ENCODE assay signal across 27 cellular contexts in the genomic region with DNA sequence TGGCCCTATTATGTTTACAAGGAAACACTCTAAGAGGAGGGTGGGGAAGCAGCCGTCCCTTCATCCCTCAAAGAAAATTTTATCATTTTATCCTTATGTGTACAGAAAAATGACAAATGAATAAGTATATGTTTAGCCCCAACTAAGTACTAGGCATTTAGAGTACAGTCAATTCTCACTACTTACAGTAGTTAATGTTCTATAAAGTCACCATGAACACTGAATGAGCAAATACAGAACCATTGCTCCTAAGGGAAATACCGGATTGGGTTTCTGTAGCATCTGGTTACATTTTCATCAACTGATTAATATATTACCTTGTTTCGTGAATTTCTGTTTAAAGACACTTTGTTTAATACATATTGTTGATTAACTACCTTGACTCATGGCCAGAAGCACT.
DNase-seq lines count a peak whose midpoint lies in the region; ATAC-seq and TF ChIP-seq lines count a peak whose summit lies in the region.
"Had no signal": no experiment of that assay in that cellular context is flagged by ENCODE, and none has a peak within 500 bp of the region (broad histone marks: within the 10 kb centered on the region; RNA-seq: fewer than 3 reads in every experiment).

No MANE protein-coding gene starts in this region.

- ATAC-seq in GM18870 (IDR thresholded peaks at IDR 0.05; ENCODE audit: unreplicated experiment): peak; percentile 56
- peak; percentile 40 for ATAC-seq in GM21447 (IDR thresholded peaks at IDR 0.05; ENCODE audit: unreplicated experiment)
- peak; percentile 42 for ATAC-seq in HG03139 (IDR thresholded peaks at IDR 0.05; ENCODE audit: unreplicated experiment)
- no peak for ATAC-seq in central memory CD8-positive, alpha-beta T cell (replicated peaks; ENCODE audit: extremely low read depth, poor library complexity, severe bottlenecking)
- ATAC-seq in GM21390 (IDR thresholded peaks at IDR 0.05; ENCODE audit: unreplicated experiment): no peak
- no peak for ATAC-seq in PC-3

- no peak for DNase-seq in central memory CD8-positive, alpha-beta T cell (ENCODE audit: low spot score in 2 of 2)
- DNase-seq in T1000 (lab: John Stamatoyannopoulos, UW): no peak
- DNase-seq in T-helper 9 cell: no peak
- DNase-seq in PC-3: no peak
- DNase-seq: activated CD4-positive, alpha-beta T cell treated with anti-CD3 and anti-CD28 coated beads for 1 hour; activated CD8-positive, alpha-beta memory T cell treated with anti-CD3 and anti-CD28 coated beads for 24 hours; activated naive CD4-positive, alpha-beta T cell treated with anti-CD3 and anti-CD28 coated beads, Interleukin-2, amount 10 ng/mL, durations not matched to agents 7 days and 5 days; activated T-cell treated with anti-CD3 and anti-CD28 coated beads, Interleukin-2, amount 50 U/mL, for 48 hours; anterior cingulate cortex; CD4-positive, alpha-beta T cell; foreskin melanocyte; hippocampal formation; NCI-H1436; NCI-H748 treated with DMSO at 0.1 percent for 48 hours; Right ventricle myocardium superior; stimulated activated CD4-positive, alpha-beta T cell treated with anti-CD3 and anti-CD28 coated beads, Interleukin-4, amount 100 ng/mL, for 1 hour; stomach; SW 1271; trophoblast cell had no signal

- CTCF ChIA-PET in PC-3 (lab: Charles Lee): no interaction called here

- no peaks in the 10 kb centered on the region for H4K20me1 ChIP-seq in PC-3 (ENCODE audit: low read length)

- intact Hi-C loops in PC-3 (cut with micrococcal nuclease): no loop called here

- H2AFZ ChIP-seq in PC-3 (ENCODE audit: low read length): no peak overlapping the region

- no peak for TF ChIP-seq CTCF in PC-3 (conservative IDR thresholded peaks at IDR 0.05; ENCODE audit: low read depth, low read length)

- BruUV-seq in PC-3 (replicated peaks; lab: Mats Ljungman, UMichigan): no TSS peak

- no peak overlapping the region for H3K4me3 Mint-ChIP-seq in central memory CD8-positive, alpha-beta T cell
- H3K4me3 Mint-ChIP-seq: activated naive CD4-positive, alpha-beta T cell treated with anti-CD3 and anti-CD28 coated beads, Interleukin-2, amount 10 ng/mL, durations not matched to agents 7 days and 5 days; CD4-positive, alpha-beta T cell had no signal

- H3K27ac ChIP-seq in PC-3 (ENCODE audit: low read length): no peak overlapping the region
- H3K27ac ChIP-seq: epithelial cell of prostate, HL-60, stomach had no signal

- H3K79me2 ChIP-seq in PC-3 (ENCODE audit: low read length): no peaks in the 10 kb centered on the region

- H3K27me3 Mint-ChIP-seq in central memory CD8-positive, alpha-beta T cell: no peaks in the 10 kb centered on the region
- H3K27me3 Mint-ChIP-seq: activated naive CD4-positive, alpha-beta T cell treated with anti-CD3 and anti-CD28 coated beads, Interleukin-2, amount 10 ng/mL, durations not matched to agents 7 days and 5 days; CD4-positive, alpha-beta T cell had no signal

- no peaks in the 10 kb centered on the region for H3K36me3 Mint-ChIP-seq in central memory CD8-positive, alpha-beta T cell (ENCODE audit: insufficient read depth)

- H3K27ac Mint-ChIP-seq in central memory CD8-positive, alpha-beta T cell (ENCODE audit: low read depth): peak overlapping the region; percentile 76
- H3K27ac Mint-ChIP-seq: activated naive CD4-positive, alpha-beta T cell treated with anti-CD3 and anti-CD28 coated beads, Interleukin-2, amount 10 ng/mL, durations not matched to agents 7 days and 5 days; CD4-positive, alpha-beta T cell had no signal

- H3K4me1 ChIP-seq in PC-3 (ENCODE audit: insufficient read depth, low read length): peaks cover 3% of the 10 kb centered on the region; the same call in 1 of the 2 replicates
- H3K4me1 ChIP-seq: stomach had no signal

- H3K9ac ChIP-seq in PC-3 (ENCODE audit: low read length): no peak overlapping the region

- no peaks in the 10 kb centered on the region for H3K9me2 ChIP-seq in PC-3 (replicated peaks; ENCODE audit: low read length)

- H3K9me3 Mint-ChIP-seq in central memory CD8-positive, alpha-beta T cell: no peaks in the 10 kb centered on the region
- H3K9me3 Mint-ChIP-seq: activated naive CD4-positive, alpha-beta T cell treated with anti-CD3 and anti-CD28 coated beads, Interleukin-2, amount 10 ng/mL, durations not matched to agents 7 days and 5 days; CD4-positive, alpha-beta T cell had no signal

- H3K27me3 ChIP-seq in PC-3 (ENCODE audit: low read length): no peaks in the 10 kb centered on the region

- H3K4me3 ChIP-seq in PC-3 (ENCODE audit: low read length): no peak overlapping the region
- H3K4me3 ChIP-seq: lung, smooth muscle cell, stomach had no signal

- H3F3A ChIP-seq in PC-3 (ENCODE audit: low read length, unreplicated experiment): no peaks in the 10 kb centered on the region

- H3K36me3 ChIP-seq in PC-3 (ENCODE audit: low read depth, low read length): no peaks in the 10 kb centered on the region
- H3K36me3 ChIP-seq: stomach had no signal

- POLR2A ChIA-PET in PC-3 (lab: Charles Lee; ENCODE audit: unreplicated experiment): interaction anchor here (0.6 kb wide), 1 partner anchor 13 kb away, joined by 3 read pairs; no protein-coding TSS in a partner anchor

- H3K9me3 ChIP-seq in PC-3 (ENCODE audit: low read length): no peaks in the 10 kb centered on the region
- H3K9me3 ChIP-seq: stomach had no signal

- H3K4me2 ChIP-seq in PC-3 (ENCODE audit: low read length): no peak overlapping the region
- H3K4me2 ChIP-seq: smooth muscle cell had no signal

- peaks cover 19% of the 10 kb centered on the region for H3K4me1 Mint-ChIP-seq in central memory CD8-positive, alpha-beta T cell

Comparison
In these comparisons a context has a peak if more than half of its experiments do, and no peak if none do; other contexts are left out.
1. ATAC-seq: peak in GM18870 (single experiment), GM21447 (single experiment) and HG03139 (single experiment); none in central memory CD8-positive, alpha-beta T cell (single experiment), GM21390 (single experiment) and PC-3 (single experiment).